17 cellular contexts compared by ENCODE assay signal in genomic region chr5:126483156-126483555, GRCh38. TPM values are rescaled to one million over a fixed set of nuclear protein-coding genes. Genes with fewer than 3 reads are reported as not detected.
DNase-seq lines count a peak whose midpoint lies in the region; ATAC-seq and TF ChIP-seq lines count a peak whose summit lies in the region.
"Had no signal": no experiment of that assay in that cellular context is flagged by ENCODE, and none has a peak within 500 bp of the region (broad histone marks: within the 10 kb centered on the region; RNA-seq: fewer than 3 reads in every experiment).

No MANE protein-coding gene starts in this region.

- intact Hi-C loops in dorsolateral prefrontal cortex (cut with DNase I) (no loop called here), ascending aorta (cut with DNase I) (no loop called here)

- peaks cover 15 to 23% of the 10 kb centered on the region in 2 donors for H3K4me1 ChIP-seq in ascending aorta

- H3K27ac Mint-ChIP-seq in osteocyte (ENCODE audit: unreplicated experiment) = peak overlapping the region; percentile 83
- H3K27ac Mint-ChIP-seq: activated CD8-positive, alpha-beta T cell treated with anti-CD3 and anti-CD28 coated beads, Interleukin-2, amount 10 ng/mL, durations not matched to agents 7 days and 5 days; memory B cell had no signal

- no peak overlapping the region for H3K4me3 Mint-ChIP-seq in osteocyte (ENCODE audit: unreplicated experiment)
- H3K4me3 Mint-ChIP-seq: activated CD8-positive, alpha-beta T cell treated with anti-CD3 and anti-CD28 coated beads, Interleukin-2, amount 10 ng/mL, durations not matched to agents 7 days and 5 days; memory B cell had no signal

- no peaks in the 10 kb centered on the region for H3K9me3 Mint-ChIP-seq in osteocyte (ENCODE audit: unreplicated experiment)
- H3K9me3 Mint-ChIP-seq: memory B cell had no signal

- in situ Hi-C loops in Caki2 (cut with HindIII; ENCODE audit: low pct_unique_long_range_greater_than_20kb, low sequenced_read_pairs) = no loop called here

- no peak for ATAC-seq in GM21786 (IDR thresholded peaks at IDR 0.05; ENCODE audit: unreplicated experiment)
- ATAC-seq: activated CD8-positive, alpha-beta T cell treated with anti-CD3 and anti-CD28 coated beads, Interleukin-2, amount 10 ng/mL, durations not matched to agents 7 days and 5 days; pancreas; Right ventricle myocardium inferior had no signal

- DNase-seq in Caki2 (ENCODE audit: low read depth) (peak; percentile 18), NCI-H69 (lab: John Stamatoyannopoulos, UW) (peak; percentile 93), dorsolateral prefrontal cortex (no peak), osteocyte (ENCODE audit: extremely low spot score, unreplicated experiment) (no peak), iPS-NIHi7 (ENCODE audit: extremely low spot score) (no peak), ascending aorta (ENCODE audit: low spot score in 2 of 2) (no peak)
- no peak for DNase-seq in activated T-cell treated with anti-CD3 and anti-CD28 coated beads, Interleukin-2, amount 50 U/mL, for 1 hour
- DNase-seq: activated CD8-positive, alpha-beta T cell treated with anti-CD3 and anti-CD28 coated beads, Interleukin-2, amount 10 ng/mL, durations not matched to agents 7 days and 5 days; DMS79; NCI-H1436; NCI-H524 treated with DMSO at 0.1 percent for 48 hours; pancreas; stimulated activated CD4-positive, alpha-beta T cell treated with anti-CD3 and anti-CD28 coated beads, Interleukin-12 subunit alpha, Interleukin-12 subunit beta, amount 100 ng/mL, for 4 hours had no signal

- peaks cover 71 to 78% of the 10 kb centered on the region in 2 donors for H3K36me3 ChIP-seq in ascending aorta

- H3K4me1 Mint-ChIP-seq in osteocyte (ENCODE audit: unreplicated experiment) = peaks cover 56% of the 10 kb centered on the region
- H3K4me1 Mint-ChIP-seq: memory B cell had no signal

- H3K4me3 ChIP-seq in dorsolateral prefrontal cortex (no peak overlapping the region), ascending aorta (no peak overlapping the region)
- H3K4me3 ChIP-seq: cardiac muscle cell, pancreas had no signal

- H3K9me3 ChIP-seq in ascending aorta = no peaks in the 10 kb centered on the region
- H3K9me3 ChIP-seq: pancreas had no signal

- no peaks in the 10 kb centered on the region for H3K27me3 Mint-ChIP-seq in osteocyte (ENCODE audit: unreplicated experiment)
- H3K27me3 Mint-ChIP-seq: memory B cell had no signal

- H3K27ac ChIP-seq in dorsolateral prefrontal cortex = peak overlapping the region; percentile 7 to 91 (median 76)
- H3K27ac ChIP-seq in ascending aorta = peak overlapping the region in 1 of 2 donors; percentile 43
- H3K27ac ChIP-seq: cardiac muscle cell, pancreas had no signal

- no peak for TF ChIP-seq CTCF in dorsolateral prefrontal cortex (IDR thresholded peaks at IDR 0.05 in 54 of 56, conservative IDR thresholded peaks at IDR 0.05 in 2 of 56; ENCODE audit: low read depth in 1 of 56, partially characterized antibody in 56 of 56)
- no peak for TF ChIP-seq CTCF in osteocyte (IDR thresholded peaks at IDR 0.05)
- no peak for TF ChIP-seq CTCF in ascending aorta (IDR thresholded peaks at IDR 0.05)

- H3K36me3 Mint-ChIP-seq in osteocyte (ENCODE audit: unreplicated experiment) = peaks cover 71% of the 10 kb centered on the region

- no peaks in the 10 kb centered on the region for H3K27me3 ChIP-seq in dorsolateral prefrontal cortex
- H3K27me3 ChIP-seq in ascending aorta = no peaks in the 10 kb centered on the region
- H3K27me3 ChIP-seq: cardiac muscle cell, pancreas had no signal

RNA-seq across cellular contexts. Expression of gene GRAMD2B, which starts 59.9 kb away (rescaled TPM):
- total RNA-seq in Caki2 (2014; rRNA removed; shearing (Covaris generic); ENCODE audit: low replicate concordance) = 38.3 and 50.4 TPM in 2 replicates
- total RNA-seq in dorsolateral prefrontal cortex (100 to 1,000 TPM in 33 of 120 experiments, 10 to 100 TPM in 87; 39.5 to 205 (median 86.4) TPM), osteocyte (78.2 and 93.7 TPM in 2 replicates), ascending aorta (55.6 TPM)

Comparison
In these comparisons a context has a peak if more than half of its experiments do, and no peak if none do; other contexts are left out.
1. DNase-seq: peak in Caki2 (single experiment) and NCI-H69 (single experiment); none in dorsolateral prefrontal cortex (0 of 10), osteocyte (single experiment), iPS-NIHi7 (single experiment), ascending aorta (0 of 2) and activated T-cell treated with anti-CD3 and anti-CD28 coated beads, Interleukin-2, amount 50 U/mL, for 1 hour (single experiment).